ENCODE assay signal across 9 cellular contexts in the genomic region with DNA sequence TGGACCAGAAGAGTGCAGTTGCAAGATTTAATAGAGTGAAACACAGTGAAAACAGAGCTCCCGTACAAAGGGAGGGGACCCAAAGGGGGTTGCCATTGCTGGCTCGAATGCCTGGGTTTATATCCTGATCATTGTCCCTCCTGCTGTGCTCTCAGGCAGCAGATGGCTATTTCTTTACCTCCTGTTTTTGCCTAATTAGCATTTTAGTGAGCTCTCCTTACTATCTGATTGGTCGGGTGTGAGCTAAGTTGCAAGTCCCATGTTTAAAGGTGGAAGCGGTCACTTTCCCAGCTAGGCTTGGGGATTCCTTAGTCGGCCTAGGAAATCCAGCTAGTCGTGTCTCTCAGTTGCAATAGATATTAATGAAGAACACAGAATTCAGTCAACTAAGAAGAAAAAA. TPM values are rescaled to one million over a fixed set of nuclear protein-coding genes. Genes with fewer than 3 reads are reported as not detected.
"Had no signal": no experiment of that assay in that cellular context is flagged by ENCODE, and none has a peak within 500 bp of the region (broad histone marks: within the 10 kb centered on the region; RNA-seq: fewer than 3 reads in every experiment).

No MANE protein-coding gene starts in this region.

RNA-seq across cellular contexts. Expression of a gene that starts 5.6 kb away (rescaled TPM):
- total RNA-seq: activated B cell treated with CpG ODN at 0.5 μM for 24 hours; activated CD4-positive, alpha-beta memory T cell treated with anti-CD3 and anti-CD28 coated beads, Interleukin-2, amount 10 ng/mL, durations not matched to agents 7 days and 5 days; activated CD4-positive, alpha-beta T cell treated with anti-CD3 and anti-CD28 coated beads, Interleukin-2, amount 10 ng/mL, durations not matched to agents 24 days and 14 days; activated CD4-positive, alpha-beta T cell treated with anti-CD3 and anti-CD28 coated beads, Interleukin-2, amount 10 ng/mL, durations not matched to agents 7 days and 5 days; activated CD8-positive, alpha-beta memory T cell treated with anti-CD3 and anti-CD28 coated beads, Interleukin-2, amount 10 ng/mL, durations not matched to agents 7 days and 5 days; activated CD8-positive, alpha-beta T cell treated with anti-CD3 and anti-CD28 coated beads, Interleukin-2, amount 10 ng/mL, durations not matched to agents 7 days and 5 days; T-helper 1 cell treated with Interleukin-12 subunit alpha and Interleukin-12 subunit beta and Interleukin-4 antibody, amounts not matched to agents 30 ng/mL and 1 ng/mL, for 36 hours; T-helper 17 cell; T-helper 2 cell treated with Interferon-gamma antibody and Interleukin-4, amounts not matched to agents 100 ng/mL and 5 ng/mL, for 36 hours had no signal
